ENCODE assay signal across 38 cellular contexts in genomic region chr1:92040971-92041370, GRCh38. TPM values are rescaled to one million over a fixed set of nuclear protein-coding genes. Genes with fewer than 3 reads are reported as not detected.
"Had no signal": no experiment of that assay in that cellular context is flagged by ENCODE, and none has a peak within 500 bp of the region (broad histone marks: within the 10 kb centered on the region; RNA-seq: fewer than 3 reads in every experiment).

No MANE protein-coding gene starts in this region.

- H2AFZ ChIP-seq: hepatocyte had no signal

- H3K27me3 ChIP-seq: adrenal gland, body of pancreas, cardiac muscle cell, dorsolateral prefrontal cortex, esophagus muscularis mucosa, foreskin keratinocyte, gastrocnemius medialis, heart right ventricle, hepatocyte had no signal

- H3K36me3 ChIP-seq: adrenal gland, cardiac muscle cell, esophagus muscularis mucosa, gastrocnemius medialis, heart right ventricle, WERI-Rb-1 had no signal

- DNase-seq: activated CD4-positive, alpha-beta memory T cell treated with anti-CD3 and anti-CD28 coated beads for 36 hours; activated CD4-positive, alpha-beta T cell treated with anti-CD3 and anti-CD28 coated beads for 36 hours; activated CD4-positive, alpha-beta T cell treated with anti-CD3 and anti-CD28 coated beads, Interleukin-2, amount 10 ng/mL, durations not matched to agents 24 days and 14 days; activated CD4-positive, CD25-positive, alpha-beta regulatory T cell; activated CD4-positive, CD25-positive, alpha-beta regulatory T cell treated with anti-CD3 and anti-CD28 coated beads, Interleukin-2, amount 50 U/mL, for 72 hours; activated CD8-positive, alpha-beta memory T cell treated with anti-CD3 and anti-CD28 coated beads, Interleukin-2, amount 10 ng/mL, durations not matched to agents 7 days and 5 days; activated CD8-positive, alpha-beta memory T cell treated with anti-CD3 and anti-CD28 coated beads, Interleukin-2, amount 50 U/mL, for 4 hours; activated CD8-positive, alpha-beta T cell treated with anti-CD3 and anti-CD28 coated beads, Interleukin-2, amount 10 ng/mL, durations not matched to agents 7 days and 5 days; activated effector memory CD4-positive, alpha-beta T cell treated with anti-CD3 and anti-CD28 coated beads, Interleukin-2, amount 50 U/mL, for 16 hours; activated naive CD4-positive, alpha-beta T cell treated with anti-CD3 and anti-CD28 coated beads for 36 hours; activated naive CD8-positive, alpha-beta T cell treated with anti-CD3 and anti-CD28 coated beads for 36 hours; activated naive CD8-positive, alpha-beta T cell treated with anti-CD3 and anti-CD28 coated beads, Interleukin-2, amount 50 U/mL, for 24 hours; activated T-cell treated with anti-CD3 and anti-CD28 coated beads, Interleukin-2, amount 50 U/mL, for 1 hour; activated T-cell treated with anti-CD3 and anti-CD28 coated beads, Interleukin-2, amount 50 U/mL, for 48 hours; adrenal gland; amygdala; aorta; body of pancreas; central memory CD4-positive, alpha-beta T cell; cerebellar nuclear complex; dorsolateral prefrontal cortex; effector memory CD4-positive, alpha-beta T cell; erythroblast; foreskin keratinocyte; gastrocnemius medialis; heart right ventricle; T-helper 17 cell; T1000; WERI-Rb-1 had no signal

- ATAC-seq: activated CD4-positive, alpha-beta T cell treated with anti-CD3 and anti-CD28 coated beads for 36 hours; activated CD8-positive, alpha-beta memory T cell treated with anti-CD3 and anti-CD28 coated beads, Interleukin-2, amount 10 ng/mL, durations not matched to agents 7 days and 5 days; activated CD8-positive, alpha-beta T cell treated with anti-CD3 and anti-CD28 coated beads, Interleukin-2, amount 10 ng/mL, durations not matched to agents 7 days and 5 days; activated naive CD8-positive, alpha-beta T cell treated with anti-CD3 and anti-CD28 coated beads, Interleukin-2, amount 50 U/mL, for 24 hours; body of pancreas; foreskin keratinocyte; gastrocnemius medialis; heart right ventricle; T-helper 17 cell had no signal

- H3K4me1 Mint-ChIP-seq: activated CD4-positive, alpha-beta T cell treated with anti-CD3 and anti-CD28 coated beads for 36 hours; activated CD4-positive, alpha-beta T cell treated with anti-CD3 and anti-CD28 coated beads, Interleukin-2, amount 10 ng/mL, durations not matched to agents 24 days and 14 days; activated CD8-positive, alpha-beta memory T cell treated with anti-CD3 and anti-CD28 coated beads, Interleukin-2, amount 10 ng/mL, durations not matched to agents 7 days and 5 days; activated naive CD4-positive, alpha-beta T cell treated with anti-CD3 and anti-CD28 coated beads, Interleukin-2, amount 50 U/mL, for 24 hours; activated naive CD8-positive, alpha-beta T cell treated with anti-CD3 and anti-CD28 coated beads, Interleukin-2, amount 50 U/mL, for 24 hours; T-helper 17 cell had no signal

- H3K27ac Mint-ChIP-seq: activated CD4-positive, alpha-beta memory T cell treated with anti-CD3 and anti-CD28 coated beads for 36 hours; activated CD4-positive, alpha-beta T cell treated with anti-CD3 and anti-CD28 coated beads for 36 hours; activated CD4-positive, alpha-beta T cell treated with anti-CD3 and anti-CD28 coated beads, Interleukin-2, amount 10 ng/mL, durations not matched to agents 24 days and 14 days; activated CD8-positive, alpha-beta memory T cell treated with anti-CD3 and anti-CD28 coated beads, Interleukin-2, amount 10 ng/mL, durations not matched to agents 7 days and 5 days; activated CD8-positive, alpha-beta T cell treated with anti-CD3 and anti-CD28 coated beads, Interleukin-2, amount 10 ng/mL, durations not matched to agents 7 days and 5 days; activated naive CD4-positive, alpha-beta T cell treated with anti-CD3 and anti-CD28 coated beads for 36 hours; activated naive CD4-positive, alpha-beta T cell treated with anti-CD3 and anti-CD28 coated beads, Interleukin-2, amount 50 U/mL, for 24 hours; activated naive CD8-positive, alpha-beta T cell treated with anti-CD3 and anti-CD28 coated beads for 36 hours; activated naive CD8-positive, alpha-beta T cell treated with anti-CD3 and anti-CD28 coated beads, Interleukin-2, amount 50 U/mL, for 24 hours; activated T-helper 1 cell treated with anti-CD3 and anti-CD28 coated beads, Interleukin-12 subunit alpha, Interleukin-12 subunit beta, Interleukin-2, Interleukin-4 antibody, amounts not matched to agents 30 ng/mL and 10 ng/mL and 1 ng/mL, durations not matched to agents 14 hours and 24 hours and 36 hours; activated T-helper 2 cell treated with anti-CD3 and anti-CD28 coated beads, Interferon-gamma antibody, Interleukin-2, Interleukin-4, amounts not matched to agents 10 μg/mL and 5 μg/mL and 100 μg/mL, durations not matched to agents 14 hours and 24 hours and 36 hours; dendritic cell treated with granulocyte-macrophage colony-stimulating factor and Interleukin-4, amounts not matched to agents 40 ng/mL and 50 ng/mL, for 4 days; T-helper 17 cell; T-helper 2 cell treated with Interferon-gamma antibody and Interleukin-4, amounts not matched to agents 5 μg/mL and 100 μg/mL, for 36 hours had no signal

- H3K9me3 ChIP-seq: adrenal gland, body of pancreas, esophagus muscularis mucosa, gastrocnemius medialis, heart right ventricle had no signal

- H3K27me3 Mint-ChIP-seq: activated CD4-positive, alpha-beta memory T cell treated with anti-CD3 and anti-CD28 coated beads for 36 hours; activated naive CD8-positive, alpha-beta T cell treated with anti-CD3 and anti-CD28 coated beads for 36 hours had no signal

- H3K27ac ChIP-seq: adrenal gland, body of pancreas, cardiac muscle cell, coronary artery, esophagus muscularis mucosa, foreskin keratinocyte, gastrocnemius medialis, heart right ventricle, hepatocyte, WERI-Rb-1 had no signal

- H3K79me2 ChIP-seq: hepatocyte had no signal

- H3K4me3 ChIP-seq: adrenal gland, body of pancreas, cardiac muscle cell, coronary artery, dorsolateral prefrontal cortex, esophagus muscularis mucosa, gastrocnemius medialis, heart right ventricle, hepatocyte had no signal

- H3K4me2 ChIP-seq: hepatocyte had no signal

- H3K36me3 Mint-ChIP-seq: activated CD4-positive, alpha-beta memory T cell treated with anti-CD3 and anti-CD28 coated beads for 36 hours; activated CD8-positive, alpha-beta memory T cell treated with anti-CD3 and anti-CD28 coated beads, Interleukin-2, amount 10 ng/mL, durations not matched to agents 7 days and 5 days; activated naive CD4-positive, alpha-beta T cell treated with anti-CD3 and anti-CD28 coated beads, Interleukin-2, amount 50 U/mL, for 24 hours; activated naive CD8-positive, alpha-beta T cell treated with anti-CD3 and anti-CD28 coated beads for 36 hours had no signal

- H3K9me3 Mint-ChIP-seq: activated CD4-positive, alpha-beta memory T cell treated with anti-CD3 and anti-CD28 coated beads for 36 hours; activated CD4-positive, alpha-beta T cell treated with anti-CD3 and anti-CD28 coated beads, Interleukin-2, amount 10 ng/mL, durations not matched to agents 24 days and 14 days; activated naive CD4-positive, alpha-beta T cell treated with anti-CD3 and anti-CD28 coated beads for 36 hours; activated naive CD4-positive, alpha-beta T cell treated with anti-CD3 and anti-CD28 coated beads, Interleukin-2, amount 50 U/mL, for 24 hours; activated naive CD8-positive, alpha-beta T cell treated with anti-CD3 and anti-CD28 coated beads for 36 hours; activated naive CD8-positive, alpha-beta T cell treated with anti-CD3 and anti-CD28 coated beads, Interleukin-2, amount 50 U/mL, for 24 hours; activated T-helper 1 cell treated with anti-CD3 and anti-CD28 coated beads, Interleukin-12 subunit alpha, Interleukin-12 subunit beta, Interleukin-2, Interleukin-4 antibody, amounts not matched to agents 30 ng/mL and 10 ng/mL and 1 ng/mL, durations not matched to agents 14 hours and 24 hours and 36 hours; activated T-helper 2 cell treated with anti-CD3 and anti-CD28 coated beads, Interferon-gamma antibody, Interleukin-2, Interleukin-4, amounts not matched to agents 10 μg/mL and 5 μg/mL and 100 μg/mL, durations not matched to agents 14 hours and 24 hours and 36 hours; dendritic cell treated with granulocyte-macrophage colony-stimulating factor and Interleukin-4, amounts not matched to agents 40 ng/mL and 50 ng/mL, for 4 days; T-helper 2 cell treated with Interferon-gamma antibody and Interleukin-4, amounts not matched to agents 5 μg/mL and 100 μg/mL, for 36 hours had no signal

- H3K4me1 ChIP-seq: adrenal gland, body of pancreas, esophagus muscularis mucosa, foreskin keratinocyte, gastrocnemius medialis, heart right ventricle had no signal

- H3K4me3 Mint-ChIP-seq: activated CD4-positive, alpha-beta memory T cell treated with anti-CD3 and anti-CD28 coated beads for 36 hours; activated CD4-positive, alpha-beta T cell treated with anti-CD3 and anti-CD28 coated beads for 36 hours; activated CD4-positive, alpha-beta T cell treated with anti-CD3 and anti-CD28 coated beads, Interleukin-2, amount 10 ng/mL, durations not matched to agents 24 days and 14 days; activated CD8-positive, alpha-beta memory T cell treated with anti-CD3 and anti-CD28 coated beads, Interleukin-2, amount 10 ng/mL, durations not matched to agents 7 days and 5 days; activated CD8-positive, alpha-beta T cell treated with anti-CD3 and anti-CD28 coated beads, Interleukin-2, amount 10 ng/mL, durations not matched to agents 7 days and 5 days; activated naive CD4-positive, alpha-beta T cell treated with anti-CD3 and anti-CD28 coated beads for 36 hours; activated naive CD4-positive, alpha-beta T cell treated with anti-CD3 and anti-CD28 coated beads, Interleukin-2, amount 50 U/mL, for 24 hours; activated naive CD8-positive, alpha-beta T cell treated with anti-CD3 and anti-CD28 coated beads for 36 hours; activated naive CD8-positive, alpha-beta T cell treated with anti-CD3 and anti-CD28 coated beads, Interleukin-2, amount 50 U/mL, for 24 hours; activated T-helper 1 cell treated with anti-CD3 and anti-CD28 coated beads, Interleukin-12 subunit alpha, Interleukin-12 subunit beta, Interleukin-2, Interleukin-4 antibody, amounts not matched to agents 30 ng/mL and 10 ng/mL and 1 ng/mL, durations not matched to agents 14 hours and 24 hours and 36 hours; dendritic cell treated with granulocyte-macrophage colony-stimulating factor and Interleukin-4, amounts not matched to agents 40 ng/mL and 50 ng/mL, for 4 days; T-helper 17 cell; T-helper 2 cell treated with Interferon-gamma antibody and Interleukin-4, amounts not matched to agents 5 μg/mL and 100 μg/mL, for 36 hours had no signal

RNA-seq across cellular contexts. Expression of gene EPHX4, which starts 11.2 kb away (rescaled TPM):
- total RNA-seq: activated CD8-positive, alpha-beta T cell treated with anti-CD3 and anti-CD28 coated beads, Interleukin-2, amount 10 ng/mL, durations not matched to agents 7 days and 5 days; body of pancreas; gastrocnemius medialis; T-helper 17 cell had no signal
- polyA plus RNA-seq: aorta had no signal

RNA-seq across cellular contexts. Expression of gene SETSIP, which starts 34.2 kb away (rescaled TPM):
- total RNA-seq: activated CD4-positive, alpha-beta memory T cell treated with anti-CD3 and anti-CD28 coated beads for 36 hours; activated CD4-positive, alpha-beta T cell treated with anti-CD3 and anti-CD28 coated beads for 36 hours; activated CD4-positive, alpha-beta T cell treated with anti-CD3 and anti-CD28 coated beads, Interleukin-2, amount 10 ng/mL, durations not matched to agents 24 days and 14 days; activated CD8-positive, alpha-beta memory T cell treated with anti-CD3 and anti-CD28 coated beads, Interleukin-2, amount 10 ng/mL, durations not matched to agents 7 days and 5 days; activated T-helper 1 cell treated with anti-CD3 and anti-CD28 coated beads, Interleukin-12 subunit alpha, Interleukin-12 subunit beta, Interleukin-2, Interleukin-4 antibody, amounts not matched to agents 30 ng/mL and 10 ng/mL and 1 ng/mL, durations not matched to agents 14 hours and 24 hours and 36 hours; activated T-helper 2 cell treated with anti-CD3 and anti-CD28 coated beads, Interferon-gamma antibody, Interleukin-2, Interleukin-4, amounts not matched to agents 10 μg/mL and 5 μg/mL and 100 μg/mL, durations not matched to agents 14 hours and 24 hours and 36 hours; adrenal gland; aorta; body of pancreas; cardiac muscle cell; esophagus muscularis mucosa; gastrocnemius medialis; heart right ventricle; hepatocyte; T-helper 17 cell had no signal
- polyA plus RNA-seq: adrenal gland, cardiac muscle cell, foreskin keratinocyte, heart right ventricle, hepatocyte had no signal
